Comparison of ENCODE assay signal across 1 cellular context in the genomic region with DNA sequence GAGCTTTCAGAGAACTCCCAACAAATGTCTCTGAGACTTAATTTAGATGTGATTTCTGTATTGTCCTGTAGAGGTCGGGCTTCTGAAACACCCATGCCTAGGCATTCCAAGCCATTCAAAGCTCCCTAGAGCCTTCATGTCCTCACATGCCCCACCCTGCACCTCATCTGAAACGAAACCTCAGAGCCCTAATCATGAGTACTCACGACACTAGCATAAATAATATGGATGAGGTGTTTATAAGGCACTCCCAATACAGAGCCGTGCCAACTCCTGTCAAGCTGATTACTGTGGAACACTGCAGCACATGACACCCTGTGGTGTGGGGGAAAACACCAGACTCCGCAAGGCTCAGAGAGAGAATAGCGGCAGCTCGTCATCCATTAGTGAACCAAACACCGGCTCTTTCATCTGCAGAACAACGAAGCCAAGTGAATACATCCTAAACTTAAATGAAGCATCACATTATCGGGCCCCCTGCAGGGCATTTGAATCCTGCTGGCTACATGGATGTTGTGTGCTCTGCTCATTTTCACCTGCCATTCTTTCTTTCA.
A peak's percentile ranks its signal among the peaks of the same experiment; 100 is the strongest.
TF ChIP-seq lines count a peak whose summit lies in the region.

No MANE protein-coding gene starts in this region.

TF ChIP-seq in HEK293, 187 proteins besides CTCF, POLR2A, EP300 and RAD21 (continued from another document and continues in another):
- TF ChIP-seq, protein P1, sequence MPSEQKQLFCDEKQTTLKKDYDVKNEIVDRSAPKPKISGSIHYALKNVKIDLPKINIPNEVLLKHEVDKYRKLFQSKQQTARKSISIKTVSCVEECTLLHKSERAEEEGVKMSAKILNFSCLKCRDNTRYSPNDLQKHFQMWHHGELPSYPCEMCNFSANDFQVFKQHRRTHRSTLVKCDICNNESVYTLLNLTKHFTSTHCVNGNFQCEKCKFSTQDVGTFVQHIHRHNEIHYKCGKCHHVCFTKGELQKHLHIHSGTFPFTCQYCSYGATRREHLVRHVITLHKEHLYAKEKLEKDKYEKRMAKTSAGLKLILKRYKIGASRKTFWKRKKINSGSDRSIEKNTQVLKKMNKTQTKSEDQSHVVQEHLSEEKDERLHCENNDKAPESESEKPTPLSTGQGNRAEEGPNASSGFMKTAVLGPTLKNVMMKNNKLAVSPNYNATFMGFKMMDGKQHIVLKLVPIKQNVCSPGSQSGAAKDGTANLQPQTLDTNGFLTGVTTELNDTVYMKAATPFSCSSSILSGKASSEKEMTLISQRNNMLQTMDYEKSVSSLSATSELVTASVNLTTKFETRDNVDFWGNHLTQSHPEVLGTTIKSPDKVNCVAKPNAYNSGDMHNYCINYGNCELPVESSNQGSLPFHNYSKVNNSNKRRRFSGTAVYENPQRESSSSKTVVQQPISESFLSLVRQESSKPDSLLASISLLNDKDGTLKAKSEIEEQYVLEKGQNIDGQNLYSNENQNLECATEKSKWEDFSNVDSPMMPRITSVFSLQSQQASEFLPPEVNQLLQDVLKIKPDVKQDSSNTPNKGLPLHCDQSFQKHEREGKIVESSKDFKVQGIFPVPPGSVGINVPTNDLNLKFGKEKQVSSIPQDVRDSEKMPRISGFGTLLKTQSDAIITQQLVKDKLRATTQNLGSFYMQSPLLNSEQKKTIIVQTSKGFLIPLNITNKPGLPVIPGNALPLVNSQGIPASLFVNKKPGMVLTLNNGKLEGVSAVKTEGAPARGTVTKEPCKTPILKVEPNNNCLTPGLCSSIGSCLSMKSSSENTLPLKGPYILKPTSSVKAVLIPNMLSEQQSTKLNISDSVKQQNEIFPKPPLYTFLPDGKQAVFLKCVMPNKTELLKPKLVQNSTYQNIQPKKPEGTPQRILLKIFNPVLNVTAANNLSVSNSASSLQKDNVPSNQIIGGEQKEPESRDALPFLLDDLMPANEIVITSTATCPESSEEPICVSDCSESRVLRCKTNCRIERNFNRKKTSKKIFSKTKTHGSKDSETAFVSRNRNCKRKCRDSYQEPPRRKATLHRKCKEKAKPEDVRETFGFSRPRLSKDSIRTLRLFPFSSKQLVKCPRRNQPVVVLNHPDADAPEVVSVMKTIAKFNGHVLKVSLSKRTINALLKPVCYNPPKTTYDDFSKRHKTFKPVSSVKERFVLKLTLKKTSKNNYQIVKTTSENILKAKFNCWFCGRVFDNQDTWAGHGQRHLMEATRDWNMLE (tag by site-specific recombination; conservative IDR thresholded peaks at IDR 0.05; ENCODE audit: low read depth): peak; percentile 43
- TF ChIP-seq ZNF140 (tag by site-specific recombination; IDR thresholded peaks at IDR 0.05): no peak
- no peak; the same call in 1 of the 2 replicates for TF ChIP-seq SCRT2 (tag by site-specific recombination; IDR thresholded peaks at IDR 0.05)
- TF ChIP-seq ZBTB1 (tag by site-specific recombination; IDR thresholded peaks at IDR 0.05): no peak
- TF ChIP-seq ZNF132 (tag by site-specific recombination; IDR thresholded peaks at IDR 0.05; ENCODE audit: borderline replicate concordance): no peak
- peak; percentile 32; the same call in 1 of the 2 replicates for TF ChIP-seq ZNF76 (tag by site-specific recombination; IDR thresholded peaks at IDR 0.05; ENCODE audit: borderline replicate concordance, low read depth)
- TF ChIP-seq GLI4 (tag by site-specific recombination; IDR thresholded peaks at IDR 0.05): no peak
- TF ChIP-seq, protein P2, sequence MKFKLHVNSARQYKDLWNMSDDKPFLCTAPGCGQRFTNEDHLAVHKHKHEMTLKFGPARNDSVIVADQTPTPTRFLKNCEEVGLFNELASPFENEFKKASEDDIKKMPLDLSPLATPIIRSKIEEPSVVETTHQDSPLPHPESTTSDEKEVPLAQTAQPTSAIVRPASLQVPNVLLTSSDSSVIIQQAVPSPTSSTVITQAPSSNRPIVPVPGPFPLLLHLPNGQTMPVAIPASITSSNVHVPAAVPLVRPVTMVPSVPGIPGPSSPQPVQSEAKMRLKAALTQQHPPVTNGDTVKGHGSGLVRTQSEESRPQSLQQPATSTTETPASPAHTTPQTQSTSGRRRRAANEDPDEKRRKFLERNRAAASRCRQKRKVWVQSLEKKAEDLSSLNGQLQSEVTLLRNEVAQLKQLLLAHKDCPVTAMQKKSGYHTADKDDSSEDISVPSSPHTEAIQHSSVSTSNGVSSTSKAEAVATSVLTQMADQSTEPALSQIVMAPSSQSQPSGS (tag by site-specific recombination; IDR thresholded peaks at IDR 0.05; ENCODE audit: low read depth): peak; percentile 76
- TF ChIP-seq ZNF391 (tag by site-specific recombination; IDR thresholded peaks at IDR 0.05; ENCODE audit: borderline replicate concordance, low read depth): 0 out of 2 replicates have a peak, but pooled peaks have one; percentile 65
- peak; percentile 96 for TF ChIP-seq ZSCAN16 (tag by site-specific recombination; IDR thresholded peaks at IDR 0.05)
- 0 out of 2 replicates have a peak, but pooled peaks have one; percentile 19 for TF ChIP-seq KLF8 (tag by site-specific recombination; IDR thresholded peaks at IDR 0.05)
- no peak for TF ChIP-seq ZNF248 (tag by site-specific recombination; IDR thresholded peaks at IDR 0.05)
- peak; percentile 90 for TF ChIP-seq ZNF629 (tag by site-specific recombination; IDR thresholded peaks at IDR 0.05)
- TF ChIP-seq, protein P3, sequence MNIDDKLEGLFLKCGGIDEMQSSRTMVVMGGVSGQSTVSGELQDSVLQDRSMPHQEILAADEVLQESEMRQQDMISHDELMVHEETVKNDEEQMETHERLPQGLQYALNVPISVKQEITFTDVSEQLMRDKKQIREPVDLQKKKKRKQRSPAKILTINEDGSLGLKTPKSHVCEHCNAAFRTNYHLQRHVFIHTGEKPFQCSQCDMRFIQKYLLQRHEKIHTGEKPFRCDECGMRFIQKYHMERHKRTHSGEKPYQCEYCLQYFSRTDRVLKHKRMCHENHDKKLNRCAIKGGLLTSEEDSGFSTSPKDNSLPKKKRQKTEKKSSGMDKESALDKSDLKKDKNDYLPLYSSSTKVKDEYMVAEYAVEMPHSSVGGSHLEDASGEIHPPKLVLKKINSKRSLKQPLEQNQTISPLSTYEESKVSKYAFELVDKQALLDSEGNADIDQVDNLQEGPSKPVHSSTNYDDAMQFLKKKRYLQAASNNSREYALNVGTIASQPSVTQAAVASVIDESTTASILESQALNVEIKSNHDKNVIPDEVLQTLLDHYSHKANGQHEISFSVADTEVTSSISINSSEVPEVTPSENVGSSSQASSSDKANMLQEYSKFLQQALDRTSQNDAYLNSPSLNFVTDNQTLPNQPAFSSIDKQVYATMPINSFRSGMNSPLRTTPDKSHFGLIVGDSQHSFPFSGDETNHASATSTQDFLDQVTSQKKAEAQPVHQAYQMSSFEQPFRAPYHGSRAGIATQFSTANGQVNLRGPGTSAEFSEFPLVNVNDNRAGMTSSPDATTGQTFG (tag by site-specific recombination; IDR thresholded peaks at IDR 0.05; ENCODE audit: borderline replicate concordance): no peak
- TF ChIP-seq, protein P4, sequence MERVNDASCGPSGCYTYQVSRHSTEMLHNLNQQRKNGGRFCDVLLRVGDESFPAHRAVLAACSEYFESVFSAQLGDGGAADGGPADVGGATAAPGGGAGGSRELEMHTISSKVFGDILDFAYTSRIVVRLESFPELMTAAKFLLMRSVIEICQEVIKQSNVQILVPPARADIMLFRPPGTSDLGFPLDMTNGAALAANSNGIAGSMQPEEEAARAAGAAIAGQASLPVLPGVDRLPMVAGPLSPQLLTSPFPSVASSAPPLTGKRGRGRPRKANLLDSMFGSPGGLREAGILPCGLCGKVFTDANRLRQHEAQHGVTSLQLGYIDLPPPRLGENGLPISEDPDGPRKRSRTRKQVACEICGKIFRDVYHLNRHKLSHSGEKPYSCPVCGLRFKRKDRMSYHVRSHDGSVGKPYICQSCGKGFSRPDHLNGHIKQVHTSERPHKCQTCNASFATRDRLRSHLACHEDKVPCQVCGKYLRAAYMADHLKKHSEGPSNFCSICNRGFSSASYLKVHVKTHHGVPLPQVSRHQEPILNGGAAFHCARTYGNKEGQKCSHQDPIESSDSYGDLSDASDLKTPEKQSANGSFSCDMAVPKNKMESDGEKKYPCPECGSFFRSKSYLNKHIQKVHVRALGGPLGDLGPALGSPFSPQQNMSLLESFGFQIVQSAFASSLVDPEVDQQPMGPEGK (tag by site-specific recombination; IDR thresholded peaks at IDR 0.05): peak; percentile 71
- TF ChIP-seq TRIM28 (IDR thresholded peaks at IDR 0.05; ENCODE audit: borderline replicate concordance, low read length): peak; percentile 93
- no peak for TF ChIP-seq MEIS1 (CRISPR knock-in tag; IDR thresholded peaks at IDR 0.05; ENCODE audit: borderline replicate concordance)
- TF ChIP-seq ZNF10 (tag by site-specific recombination; IDR thresholded peaks at IDR 0.05): peak; percentile 75; the same call in 1 of the 2 replicates
- TF ChIP-seq ZBTB21 (tag by site-specific recombination; IDR thresholded peaks at IDR 0.05): peak; percentile 73
- TF ChIP-seq GLIS1 (tag by site-specific recombination; IDR thresholded peaks at IDR 0.05): peak; percentile 22; the same call in 1 of the 2 replicates
- no peak for TF ChIP-seq ZBTB7A (tag by site-specific recombination; IDR thresholded peaks at IDR 0.05; ENCODE audit: low read depth)
- TF ChIP-seq, protein P5, sequence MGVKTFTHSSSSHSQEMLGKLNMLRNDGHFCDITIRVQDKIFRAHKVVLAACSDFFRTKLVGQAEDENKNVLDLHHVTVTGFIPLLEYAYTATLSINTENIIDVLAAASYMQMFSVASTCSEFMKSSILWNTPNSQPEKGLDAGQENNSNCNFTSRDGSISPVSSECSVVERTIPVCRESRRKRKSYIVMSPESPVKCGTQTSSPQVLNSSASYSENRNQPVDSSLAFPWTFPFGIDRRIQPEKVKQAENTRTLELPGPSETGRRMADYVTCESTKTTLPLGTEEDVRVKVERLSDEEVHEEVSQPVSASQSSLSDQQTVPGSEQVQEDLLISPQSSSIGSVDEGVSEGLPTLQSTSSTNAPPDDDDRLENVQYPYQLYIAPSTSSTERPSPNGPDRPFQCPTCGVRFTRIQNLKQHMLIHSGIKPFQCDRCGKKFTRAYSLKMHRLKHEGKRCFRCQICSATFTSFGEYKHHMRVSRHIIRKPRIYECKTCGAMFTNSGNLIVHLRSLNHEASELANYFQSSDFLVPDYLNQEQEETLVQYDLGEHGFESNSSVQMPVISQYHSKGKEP (tag by site-specific recombination; IDR thresholded peaks at IDR 0.05): peak; percentile 49; the same call in 1 of the 2 replicates
- TF ChIP-seq IKZF3 (tag by site-specific recombination; IDR thresholded peaks at IDR 0.05): peak; percentile 91
- TF ChIP-seq, protein P6, sequence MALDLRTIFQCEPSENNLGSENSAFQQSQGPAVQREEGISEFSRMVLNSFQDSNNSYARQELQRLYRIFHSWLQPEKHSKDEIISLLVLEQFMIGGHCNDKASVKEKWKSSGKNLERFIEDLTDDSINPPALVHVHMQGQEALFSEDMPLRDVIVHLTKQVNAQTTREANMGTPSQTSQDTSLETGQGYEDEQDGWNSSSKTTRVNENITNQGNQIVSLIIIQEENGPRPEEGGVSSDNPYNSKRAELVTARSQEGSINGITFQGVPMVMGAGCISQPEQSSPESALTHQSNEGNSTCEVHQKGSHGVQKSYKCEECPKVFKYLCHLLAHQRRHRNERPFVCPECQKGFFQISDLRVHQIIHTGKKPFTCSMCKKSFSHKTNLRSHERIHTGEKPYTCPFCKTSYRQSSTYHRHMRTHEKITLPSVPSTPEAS (tag by site-specific recombination; IDR thresholded peaks at IDR 0.05): 0 out of 2 replicates have a peak, but pooled peaks have one; percentile 47
- TF ChIP-seq ZEB2 (tag by site-specific recombination; IDR thresholded peaks at IDR 0.05): peak; percentile 87
- TF ChIP-seq ZNF366 (tag by site-specific recombination; conservative IDR thresholded peaks at IDR 0.05): 0 out of 2 replicates have a peak, but pooled peaks have one; percentile 67
- 0 out of 2 replicates have a peak, but pooled peaks have one; percentile 73 for TF ChIP-seq ZNF561 (tag by site-specific recombination; IDR thresholded peaks at IDR 0.05; ENCODE audit: borderline replicate concordance)
- TF ChIP-seq ZNF473 (tag by site-specific recombination; IDR thresholded peaks at IDR 0.05): no peak
- peak; percentile 42; the same call in 1 of the 2 replicates for TF ChIP-seq KLF10 (tag by site-specific recombination; IDR thresholded peaks at IDR 0.05)
- TF ChIP-seq ZNF114 (tag by site-specific recombination; IDR thresholded peaks at IDR 0.05): no peak
- no peak for TF ChIP-seq ZNF266 (tag by site-specific recombination; IDR thresholded peaks at IDR 0.05; ENCODE audit: low read depth)
- TF ChIP-seq, protein P7, sequence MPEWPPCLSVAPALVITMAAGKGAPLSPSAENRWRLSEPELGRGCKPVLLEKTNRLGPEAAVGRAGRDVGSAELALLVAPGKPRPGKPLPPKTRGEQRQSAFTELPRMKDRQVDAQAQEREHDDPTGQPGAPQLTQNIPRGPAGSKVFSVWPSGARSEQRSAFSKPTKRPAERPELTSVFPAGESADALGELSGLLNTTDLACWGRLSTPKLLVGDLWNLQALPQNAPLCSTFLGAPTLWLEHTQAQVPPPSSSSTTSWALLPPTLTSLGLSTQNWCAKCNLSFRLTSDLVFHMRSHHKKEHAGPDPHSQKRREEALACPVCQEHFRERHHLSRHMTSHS (tag by site-specific recombination; IDR thresholded peaks at IDR 0.05): peak; percentile 85
- peak; percentile 6 for TF ChIP-seq ZNF510 (tag by site-specific recombination; IDR thresholded peaks at IDR 0.05; ENCODE audit: insufficient replicate concordance)
- TF ChIP-seq ZNF791 (tag by site-specific recombination; IDR thresholded peaks at IDR 0.05): no peak
- TF ChIP-seq ZNF324 (tag by site-specific recombination; IDR thresholded peaks at IDR 0.05): peak; percentile 94
- TF ChIP-seq, protein P8, sequence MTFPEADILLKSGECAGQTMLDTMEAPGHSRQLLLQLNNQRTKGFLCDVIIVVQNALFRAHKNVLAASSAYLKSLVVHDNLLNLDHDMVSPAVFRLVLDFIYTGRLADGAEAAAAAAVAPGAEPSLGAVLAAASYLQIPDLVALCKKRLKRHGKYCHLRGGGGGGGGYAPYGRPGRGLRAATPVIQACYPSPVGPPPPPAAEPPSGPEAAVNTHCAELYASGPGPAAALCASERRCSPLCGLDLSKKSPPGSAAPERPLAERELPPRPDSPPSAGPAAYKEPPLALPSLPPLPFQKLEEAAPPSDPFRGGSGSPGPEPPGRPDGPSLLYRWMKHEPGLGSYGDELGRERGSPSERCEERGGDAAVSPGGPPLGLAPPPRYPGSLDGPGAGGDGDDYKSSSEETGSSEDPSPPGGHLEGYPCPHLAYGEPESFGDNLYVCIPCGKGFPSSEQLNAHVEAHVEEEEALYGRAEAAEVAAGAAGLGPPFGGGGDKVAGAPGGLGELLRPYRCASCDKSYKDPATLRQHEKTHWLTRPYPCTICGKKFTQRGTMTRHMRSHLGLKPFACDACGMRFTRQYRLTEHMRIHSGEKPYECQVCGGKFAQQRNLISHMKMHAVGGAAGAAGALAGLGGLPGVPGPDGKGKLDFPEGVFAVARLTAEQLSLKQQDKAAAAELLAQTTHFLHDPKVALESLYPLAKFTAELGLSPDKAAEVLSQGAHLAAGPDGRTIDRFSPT (tag by site-specific recombination; IDR thresholded peaks at IDR 0.05): no peak
- peak; percentile 60; the same call in 1 of the 2 replicates for TF ChIP-seq ZSCAN30 (tag by site-specific recombination; IDR thresholded peaks at IDR 0.05)
- TF ChIP-seq ZNF654 (tag by site-specific recombination; IDR thresholded peaks at IDR 0.05; ENCODE audit: low read depth): peak; percentile 29
- no peak for TF ChIP-seq ZNF555 (tag by site-specific recombination; conservative IDR thresholded peaks at IDR 0.05)
